In the genomic region with DNA sequence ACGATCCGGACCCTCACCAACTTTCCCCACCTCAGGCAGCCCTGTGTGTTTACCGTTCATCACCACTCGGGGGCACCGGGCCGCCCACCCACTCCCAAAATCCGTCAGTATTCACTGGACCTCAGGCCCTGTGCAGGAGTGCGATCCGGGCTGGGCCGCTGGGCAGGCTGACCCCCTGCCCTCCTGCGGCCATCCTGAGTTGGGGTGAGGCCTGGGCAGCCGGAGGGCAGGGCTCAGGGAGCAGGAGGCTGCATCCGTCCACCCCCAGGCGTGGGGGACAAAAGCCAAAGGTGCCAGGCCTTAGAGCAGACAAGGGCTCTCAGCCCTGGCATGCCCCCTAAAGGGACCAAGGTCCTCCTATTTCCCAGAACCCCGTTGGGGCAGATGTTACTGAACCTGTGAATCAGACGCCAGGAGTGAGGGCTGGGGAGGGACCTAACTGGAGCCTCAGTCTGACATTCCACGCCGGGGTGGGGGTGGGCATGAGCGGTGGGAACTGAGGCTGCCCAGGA, we compare ENCODE assay signal across 14 cellular contexts. TPM values are rescaled to one million over a fixed set of nuclear protein-coding genes. Genes with fewer than 3 reads are reported as not detected.
A peak's percentile ranks its signal among the peaks of the same experiment; 100 is the strongest.
DNase-seq lines count a peak whose midpoint lies in the region; ATAC-seq and TF ChIP-seq lines count a peak whose summit lies in the region.
"Had no signal": no experiment of that assay in that cellular context is flagged by ENCODE, and none has a peak within 500 bp of the region (broad histone marks: within the 10 kb centered on the region; RNA-seq: fewer than 3 reads in every experiment).

No MANE protein-coding gene starts in this region.

- POLR2A ChIA-PET in OCI-LY7 (lab: Charles Lee), result no interaction called here

- H3F3A ChIP-seq in smooth muscle cell (ENCODE audit: low read depth), result no peaks in the 10 kb centered on the region

- CTCF ChIA-PET in OCI-LY7 (lab: Charles Lee; ENCODE audit: unreplicated experiment), result no interaction called here

- WGBS in prostate gland, result 77% methylated on average over 19 of the region's 19 CpGs
- 88% methylated on average over 19 of the region's 19 CpGs for WGBS in smooth muscle cell (ENCODE audit: low lambda C conversion rate)

- no peaks in the 10 kb centered on the region for H3K4me1 ChIP-seq in OCI-LY7 (ENCODE audit: insufficient read depth, low read length, poor library complexity, severe bottlenecking)
- H3K4me1 ChIP-seq in prostate gland (replicated peaks), result no peaks in the 10 kb centered on the region
- H3K4me1 ChIP-seq in smooth muscle cell (ENCODE audit: low read depth), result no peaks in the 10 kb centered on the region
- H3K4me1 ChIP-seq: breast epithelium, gastroesophageal sphincter, Peyer's patch had no signal

- no peak for TF ChIP-seq POLR2A in prostate gland (IDR thresholded peaks at IDR 0.05)

- H2AFZ ChIP-seq in OCI-LY7 (ENCODE audit: low read length), result no peak overlapping the region
- no peak overlapping the region for H2AFZ ChIP-seq in smooth muscle cell (ENCODE audit: low read depth)

- H3K4me2 ChIP-seq in OCI-LY7 (ENCODE audit: low read length), result no peak overlapping the region
- no peak overlapping the region for H3K4me2 ChIP-seq in smooth muscle cell

- H3K36me3 ChIP-seq in OCI-LY7 (ENCODE audit: insufficient read depth, low read length) (peaks cover 8% of the 10 kb centered on the region), prostate gland (no peaks in the 10 kb centered on the region), smooth muscle cell (ENCODE audit: low read depth) (no peaks in the 10 kb centered on the region)

- no peak overlapping the region for H3K9ac ChIP-seq in smooth muscle cell (ENCODE audit: low read depth)

- H3K27me3 ChIP-seq in prostate gland (replicated peaks; ENCODE audit: insufficient read depth) (no peaks in the 10 kb centered on the region), smooth muscle cell (ENCODE audit: low read depth) (no peaks in the 10 kb centered on the region)
- H3K27me3 ChIP-seq: breast epithelium, gastroesophageal sphincter, Peyer's patch had no signal

- H3K27ac ChIP-seq in OCI-LY7 (ENCODE audit: low read depth, low read length, poor library complexity, severe bottlenecking), result no peak overlapping the region
- H3K27ac ChIP-seq in prostate gland, result no peak overlapping the region
- no peak overlapping the region for H3K27ac ChIP-seq in smooth muscle cell (ENCODE audit: low read depth)
- H3K27ac ChIP-seq: breast epithelium, gastroesophageal sphincter, Peyer's patch had no signal

- no TSS peak for BruUV-seq in OCI-LY7 (replicated peaks; lab: Mats Ljungman, UMichigan)

- H3K9me3 ChIP-seq in OCI-LY7 (ENCODE audit: low read length) (no peaks in the 10 kb centered on the region), prostate gland (no peaks in the 10 kb centered on the region), smooth muscle cell (replicated peaks; ENCODE audit: low read depth) (no peaks in the 10 kb centered on the region)
- H3K9me3 ChIP-seq: breast epithelium, gastroesophageal sphincter, Peyer's patch had no signal

- peak; percentile 3 for DNase-seq in activated CD4-positive, alpha-beta T cell treated with anti-CD3 and anti-CD28 coated beads for 1 hour
- no peak for DNase-seq in activated CD4-positive, alpha-beta T cell treated with anti-CD3 and anti-CD28 coated beads, Interleukin-2, amount 50 U/mL, for 4 hours
- DNase-seq in OCI-LY7 (ENCODE audit: low spot score) (no peak), left colon (peak; percentile 2 to 9), prostate gland (ENCODE audit: low spot score) (peak; percentile 2), smooth muscle cell (lab: John Stamatoyannopoulos, UW; ENCODE audit: unreplicated experiment) (no peak), epidermal melanocyte (ENCODE audit: insufficient read length, low spot score) (no peak), hypothalamus (lab: John Stamatoyannopoulos, UW) (no peak)
- DNase-seq: activated naive CD4-positive, alpha-beta T cell treated with anti-CD3 and anti-CD28 coated beads, Interleukin-2, amount 10 ng/mL, durations not matched to agents 7 days and 5 days; CD8-positive, alpha-beta memory T cell; NCI-H446 treated with DMSO at 0.1 percent for 48 hours had no signal

- ATAC-seq in left colon, result no peak
- ATAC-seq: gastroesophageal sphincter had no signal

- H3K79me2 ChIP-seq in OCI-LY7 (ENCODE audit: insufficient read depth, low read depth, low read length) (no peaks in the 10 kb centered on the region), smooth muscle cell (ENCODE audit: low read depth) (no peaks in the 10 kb centered on the region)

- H3K4me3 ChIP-seq in OCI-LY7 (ENCODE audit: low read depth, low read length, poor library complexity, severe bottlenecking) (no peak overlapping the region), prostate gland (no peak overlapping the region), smooth muscle cell (no peak overlapping the region)
- H3K4me3 ChIP-seq: breast epithelium, gastroesophageal sphincter, Peyer's patch had no signal

- H4K20me1 ChIP-seq in OCI-LY7 (ENCODE audit: insufficient read depth, low read length), result no peaks in the 10 kb centered on the region
- H4K20me1 ChIP-seq in smooth muscle cell (ENCODE audit: low read depth), result peaks cover 63% of the 10 kb centered on the region

- TF ChIP-seq CTCF in OCI-LY7 (conservative IDR thresholded peaks at IDR 0.05; ENCODE audit: low read length) (peak; percentile 35; the same call in 1 of the 2 replicates), prostate gland (IDR thresholded peaks at IDR 0.05) (no peak), smooth muscle cell (IDR thresholded peaks at IDR 0.05; ENCODE audit: borderline replicate concordance, insufficient read depth, poor library complexity, severe bottlenecking) (no peak)

- H3K9me2 ChIP-seq in OCI-LY7 (ENCODE audit: insufficient read depth, low read length), result no peaks in the 10 kb centered on the region

- intact Hi-C loops in OCI-LY7 (cut with micrococcal nuclease; ENCODE audit: unreplicated experiment) (no loop called here), left colon (cut with DNase I, micrococcal nuclease) (no loop called here), prostate gland (cut with DNase I) (no loop called here)

RNA-seq across cellular contexts. Expression of a gene that starts 16.8 kb away (rescaled TPM):
- 0.82 and 1.2 TPM in 2 replicates for total RNA-seq in OCI-LY7 (2014; rRNA removed; shearing (Covaris generic))
- 2.2 and 3.2 TPM in 2 replicates for total RNA-seq in OCI-LY7 (2022)
- 1 to 10 TPM; 3.3 to 4.0 TPM for total RNA-seq in left colon
- total RNA-seq in prostate gland, result 1 to 10 TPM in 1 of 2 donors, under 1 TPM in 1; 0.55 to 6.0 TPM
- total RNA-seq in smooth muscle cell, result 0.40 and 3.2 TPM in 2 replicates
- 1.4 and 6.0 TPM in 2 replicates for polyA plus RNA-seq in smooth muscle cell

RNA-seq across cellular contexts. Expression of a gene that starts 33.2 kb away (rescaled TPM):
- 11.3 TPM in 2 replicates for total RNA-seq in OCI-LY7 (2014; rRNA removed; shearing (Covaris generic))
- total RNA-seq in OCI-LY7 (2022), result 9.2 and 9.8 TPM in 2 replicates
- 1 to 10 TPM; 5.0 to 6.8 TPM for total RNA-seq in left colon
- 10 to 100 TPM in 1 of 2 donors, 1 to 10 TPM in 1; 2.3 to 16.8 TPM for total RNA-seq in prostate gland
- 8.5 and 9.5 TPM in 2 replicates for total RNA-seq in smooth muscle cell
- polyA plus RNA-seq in smooth muscle cell, result 4.8 and 7.5 TPM in 2 replicates

Comparison
In these comparisons a context has a peak if more than half of its experiments do, and no peak if none do; other contexts are left out.
1. DNase-seq: peak in activated CD4-positive, alpha-beta T cell treated with anti-CD3 and anti-CD28 coated beads for 1 hour (single experiment), left colon (2 of 2) and prostate gland (single experiment); none in activated CD4-positive, alpha-beta T cell treated with anti-CD3 and anti-CD28 coated beads, Interleukin-2, amount 50 U/mL, for 4 hours (0 of 2), OCI-LY7 (single experiment), smooth muscle cell (single experiment), epidermal melanocyte (single experiment) and hypothalamus (0 of 51).